ENCODE assay signal across 15 cellular contexts in the genomic region with DNA sequence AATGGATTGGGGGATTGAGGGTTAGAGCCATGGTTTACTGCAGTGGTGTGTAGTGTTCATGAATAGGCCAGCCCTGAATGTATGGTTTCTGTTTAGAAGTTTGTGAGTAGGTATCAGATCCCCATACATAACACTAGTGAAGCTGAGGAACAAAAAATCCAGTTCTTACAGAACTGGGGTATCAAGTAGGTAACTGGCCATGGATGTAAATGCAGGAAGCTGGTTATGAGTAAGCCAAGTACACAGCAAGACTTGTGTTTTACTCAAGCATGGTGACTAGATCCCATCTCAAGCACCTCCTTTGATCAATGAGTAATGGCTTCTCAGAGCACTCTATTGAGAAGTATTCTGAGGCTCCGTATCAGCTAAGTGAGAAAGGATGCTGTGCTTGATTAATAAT.
DNase-seq lines count a peak whose midpoint lies in the region; ATAC-seq, FAIRE-seq and TF ChIP-seq lines count a peak whose summit lies in the region.
"Had no signal": no experiment of that assay in that cellular context is flagged by ENCODE, and none has a peak within 500 bp of the region (broad histone marks: within the 10 kb centered on the region; RNA-seq: fewer than 3 reads in every experiment).

No MANE protein-coding gene starts in this region.

- H3K27me3 ChIP-seq in keratinocyte (ENCODE audit: control insufficient read depth, extremely low read depth, insufficient read depth, low read length), result no peaks in the 10 kb centered on the region
- H3K27me3 ChIP-seq: BLaER1, heart left ventricle had no signal

- H3K27ac Mint-ChIP-seq in naive thymus-derived CD8-positive, alpha-beta T cell, result no peak overlapping the region
- H3K27ac Mint-ChIP-seq: HFFc6; stimulated activated naive CD8-positive, alpha-beta T cell treated with anti-CD3 and anti-CD28 coated beads, Interleukin-15, Interleukin-2, amounts not matched to agents 100 ng/mL and 50 ng/mL, for 24 hours had no signal

- POLR2A ChIA-PET in naive thymus-derived CD8-positive, alpha-beta T cell (lab: Charles Lee), result no interaction called here

- no peak for TF ChIP-seq POLR2A in GM18505 (IDR thresholded peaks at IDR 0.05; ENCODE audit: borderline replicate concordance, extremely low read depth, insufficient read depth, insufficient read length)

- ATAC-seq in GM18505 (IDR thresholded peaks at IDR 0.05; ENCODE audit: unreplicated experiment), result peak; percentile 64
- ATAC-seq in GM21526 (IDR thresholded peaks at IDR 0.05; ENCODE audit: low FRiP score, unreplicated experiment), result peak; percentile 58
- ATAC-seq in HG03342 (IDR thresholded peaks at IDR 0.05; ENCODE audit: unreplicated experiment), result peak; percentile 88
- no peak for ATAC-seq in naive thymus-derived CD8-positive, alpha-beta T cell
- no peak for ATAC-seq in left ventricle myocardium superior

- no peaks in the 10 kb centered on the region for H3K9me3 ChIP-seq in keratinocyte (ENCODE audit: control insufficient read depth, low read depth, low read length)
- H3K9me3 ChIP-seq: BLaER1, heart left ventricle had no signal

- no peak for TF ChIP-seq CTCF in keratinocyte (optimal IDR thresholded peaks at IDR 0.05 in 1 of 3, IDR thresholded peaks at IDR 0.05 in 1 of 3, conservative IDR thresholded peaks at IDR 0.05 in 1 of 3; ENCODE audit: extremely low read depth in 1 of 3, insufficient read depth in 2 of 3, low read length in 3 of 3)

- intact Hi-C loops in left ventricle myocardium superior (cut with micrococcal nuclease), result no loop called here

- no peak overlapping the region for H3K4me2 ChIP-seq in keratinocyte (ENCODE audit: control insufficient read depth, extremely low read depth, insufficient read depth, low read depth, low read length)
- H3K4me2 ChIP-seq: BLaER1 had no signal

- no peaks in the 10 kb centered on the region for H3K4me1 Mint-ChIP-seq in naive thymus-derived CD8-positive, alpha-beta T cell

- H4K20me1 ChIP-seq in keratinocyte (ENCODE audit: control insufficient read depth, extremely low read depth, insufficient read depth, low read length), result no peaks in the 10 kb centered on the region
- H4K20me1 ChIP-seq: BLaER1 had no signal

- peak; percentile 69 for FAIRE-seq in keratinocyte (lab: Jason Lieb, UNC)

- H3K9me3 Mint-ChIP-seq in naive thymus-derived CD8-positive, alpha-beta T cell, result peaks cover 0 to 3% (median 0%) of the 10 kb centered on the region in 9 donors
- H3K9me3 Mint-ChIP-seq: stimulated activated naive CD8-positive, alpha-beta T cell treated with anti-CD3 and anti-CD28 coated beads, Interleukin-15, Interleukin-2, amounts not matched to agents 100 ng/mL and 50 ng/mL, for 24 hours had no signal

- no peak overlapping the region for H2AFZ ChIP-seq in keratinocyte (ENCODE audit: control insufficient read depth, low read length)

- DNase-seq in keratinocyte (ENCODE audit: low read depth, low spot score) (no peak), H4 (ENCODE audit: low spot score) (no peak), DMS 273 treated with DMSO at 0.1 percent for 48 hours (lab: John Stamatoyannopoulos, UW) (no peak), left ventricle myocardium superior (no peak)
- DNase-seq in naive thymus-derived CD8-positive, alpha-beta T cell, result no peak
- DNase-seq: activated naive CD4-positive, alpha-beta T cell treated with Interleukin-2 at 50 U/mL for 16 hours; heart left ventricle; HFFc6; Kasumi-1 had no signal

- H3K36me3 Mint-ChIP-seq in naive thymus-derived CD8-positive, alpha-beta T cell, result no peaks in the 10 kb centered on the region

- H3K9ac ChIP-seq in keratinocyte (ENCODE audit: control insufficient read depth, extremely low read depth, insufficient read depth, low read length), result no peak overlapping the region
- H3K9ac ChIP-seq: BLaER1 had no signal

- H3K27me3 Mint-ChIP-seq in naive thymus-derived CD8-positive, alpha-beta T cell, result no peaks in the 10 kb centered on the region
- H3K27me3 Mint-ChIP-seq: stimulated activated naive CD8-positive, alpha-beta T cell treated with anti-CD3 and anti-CD28 coated beads, Interleukin-15, Interleukin-2, amounts not matched to agents 100 ng/mL and 50 ng/mL, for 24 hours had no signal

- H3K36me3 ChIP-seq in keratinocyte (ENCODE audit: control insufficient read depth in 2 of 2, extremely low read depth in 1 of 2, insufficient read depth in 2 of 2, low read length in 2 of 2), result no peaks in the 10 kb centered on the region
- H3K36me3 ChIP-seq: BLaER1, heart left ventricle had no signal

- no peak overlapping the region for H3K4me3 ChIP-seq in keratinocyte (ENCODE audit: control insufficient read depth in 2 of 3, extremely low read depth in 1 of 3, insufficient read depth in 2 of 3, low read depth in 1 of 3, low read length in 3 of 3)
- H3K4me3 ChIP-seq: BLaER1, heart left ventricle, SK-N-MC had no signal

- no peak overlapping the region for H3K4me3 Mint-ChIP-seq in naive thymus-derived CD8-positive, alpha-beta T cell
- H3K4me3 Mint-ChIP-seq: HFFc6; stimulated activated naive CD8-positive, alpha-beta T cell treated with anti-CD3 and anti-CD28 coated beads, Interleukin-15, Interleukin-2, amounts not matched to agents 100 ng/mL and 50 ng/mL, for 24 hours had no signal

- H3K27ac ChIP-seq in keratinocyte (ENCODE audit: control insufficient read depth, insufficient read depth, low read length), result peak overlapping the region; percentile 31
- H3K27ac ChIP-seq: BLaER1, heart left ventricle, SK-N-MC had no signal

- dilution Hi-C loops in keratinocyte (cut with MboI; ENCODE audit: extremely low pct_ligation_motif_present, low sequenced_read_pairs), result no loop called here

- peaks cover 12% of the 10 kb centered on the region for H3K4me1 ChIP-seq in keratinocyte (ENCODE audit: control insufficient read depth, extremely low read depth, insufficient read depth, low read length)
- H3K4me1 ChIP-seq: BLaER1, heart left ventricle had no signal

- no peaks in the 10 kb centered on the region for H3K9me1 ChIP-seq in keratinocyte (ENCODE audit: control insufficient read depth, extremely low read depth, insufficient read depth, low read length)

- H3K79me2 ChIP-seq in keratinocyte (ENCODE audit: control insufficient read depth, insufficient read depth, low read length), result no peaks in the 10 kb centered on the region

Comparison
In these comparisons a context has a peak if more than half of its experiments do, and no peak if none do; other contexts are left out.
1. ATAC-seq: peak in GM18505 (single experiment), GM21526 (single experiment) and HG03342 (single experiment); none in naive thymus-derived CD8-positive, alpha-beta T cell (0 of 2) and left ventricle myocardium superior (single experiment).